Comparison of ENCODE assay signal across 32 cellular contexts in the genomic region with DNA sequence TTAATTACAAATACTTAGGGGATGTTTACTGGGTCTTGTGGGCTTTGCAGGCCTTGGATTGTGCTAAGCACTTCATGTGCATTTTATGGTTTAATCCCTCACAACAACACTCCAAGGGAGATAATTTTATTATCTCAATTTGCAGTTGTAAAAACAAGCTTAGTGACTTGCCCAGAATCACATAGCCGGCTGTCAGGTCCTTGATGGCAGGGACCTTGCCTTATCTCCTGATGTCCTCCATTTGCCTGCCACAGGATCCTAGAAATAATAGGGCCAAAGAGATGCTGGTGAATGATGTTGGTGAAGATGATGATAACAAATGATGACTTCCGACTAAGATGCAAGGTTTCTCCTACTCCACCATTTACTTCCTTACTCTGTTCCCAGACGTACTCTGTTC.
"Had no signal": no experiment of that assay in that cellular context is flagged by ENCODE, and none has a peak within 500 bp of the region (broad histone marks: within the 10 kb centered on the region; RNA-seq: fewer than 3 reads in every experiment).

No MANE protein-coding gene starts in this region.

- H3K36me3 Mint-ChIP-seq: activated naive CD8-positive, alpha-beta T cell; stimulated activated effector memory CD8-positive, alpha-beta T cell treated with anti-CD3 and anti-CD28 coated beads, Interleukin-12 subunit alpha, Interleukin-12 subunit beta, amount 100 ng/mL, for 72 hours; type B pancreatic cell had no signal

- DNase-seq: activated CD4-positive, alpha-beta T cell treated with anti-CD3 and anti-CD28 coated beads for 4 hours; activated CD4-positive, alpha-beta T cell treated with anti-CD3 and anti-CD28 coated beads, Interleukin-2, amount 50 U/mL, for 4 hours; activated effector memory CD4-positive, alpha-beta T cell treated with Interleukin-2 at 50 U/mL for 16 hours; activated naive CD4-positive, alpha-beta T cell treated with Interleukin-2 at 50 U/mL for 16 hours; activated T-cell treated with anti-CD3 and anti-CD28 coated beads for 4 hours; activated T-cell treated with anti-CD3 and anti-CD28 coated beads, Interleukin-2, amount 50 U/mL, for 72 hours; anterior cingulate cortex; body of pancreas; cerebellar nuclear complex; colonic mucosa; dorsolateral prefrontal cortex; effector memory CD4-positive, alpha-beta T cell; gastrocnemius medialis; glutamatergic neuron; left lung; lower lobe of right lung; mesenchymal stem cell; ovary; stimulated activated CD4-positive, alpha-beta T cell treated with anti-CD3 and anti-CD28 coated beads, Interleukin-4, amount 100 ng/mL, for 24 hours had no signal

- H3K27ac ChIP-seq: body of pancreas, colonic mucosa, dorsolateral prefrontal cortex, gastrocnemius medialis, left lung, lower lobe of right lung, ovary, skin epidermis, thoracic aorta, vagina, VCaP had no signal

- FAIRE-seq: islet of Langerhans, TTC549 had no signal

- H3K4me1 Mint-ChIP-seq: stimulated activated effector memory CD8-positive, alpha-beta T cell treated with anti-CD3 and anti-CD28 coated beads, Interleukin-12 subunit alpha, Interleukin-12 subunit beta, amount 100 ng/mL, for 72 hours had no signal

- H3K4me1 ChIP-seq: body of pancreas, colonic mucosa, left lung, lower lobe of right lung, vagina had no signal

- ATAC-seq: activated T-cell treated with anti-CD3 and anti-CD28 coated beads, Interleukin-2, amount 50 U/mL, for 72 hours; body of pancreas; gastrocnemius medialis; left lung; lower lobe of right lung; sciatic nerve; stimulated activated effector memory CD8-positive, alpha-beta T cell treated with anti-CD3 and anti-CD28 coated beads, Interleukin-12 subunit alpha, Interleukin-12 subunit beta, amount 100 ng/mL, for 72 hours had no signal

- H3K9me3 ChIP-seq: body of pancreas, colonic mucosa, gastrocnemius medialis, left lung, lower lobe of right lung, ovary, thoracic aorta, vagina had no signal

- H3K36me3 ChIP-seq: colonic mucosa, gastrocnemius medialis, left lung, lower lobe of right lung, ovary, thoracic aorta, vagina had no signal

- H3K27me3 Mint-ChIP-seq: progenitor cell of endocrine pancreas had no signal

- H3K27ac Mint-ChIP-seq: activated naive CD8-positive, alpha-beta T cell; activated T-cell treated with anti-CD3 and anti-CD28 coated beads, Interleukin-2, amount 50 U/mL, for 72 hours; progenitor cell of endocrine pancreas; stimulated activated effector memory CD8-positive, alpha-beta T cell treated with anti-CD3 and anti-CD28 coated beads, Interleukin-12 subunit alpha, Interleukin-12 subunit beta, amount 100 ng/mL, for 72 hours; stimulated activated naive CD8-positive, alpha-beta T cell treated with anti-CD3 and anti-CD28 coated beads, Interleukin-15, Interleukin-2, amounts not matched to agents 100 ng/mL and 50 ng/mL, for 24 hours; T-helper 2 cell treated with Interferon-gamma antibody and Interleukin-4, amounts not matched to agents 5 μg/mL and 100 μg/mL, for 36 hours; type B pancreatic cell had no signal

- H3K4me3 ChIP-seq: body of pancreas, colonic mucosa, dorsolateral prefrontal cortex, gastrocnemius medialis, left lung, lower lobe of right lung, ovary, skin epidermis, thoracic aorta, vagina had no signal

- H3K9me3 Mint-ChIP-seq: activated T-cell treated with anti-CD3 and anti-CD28 coated beads, Interleukin-2, amount 50 U/mL, for 72 hours; stimulated activated effector memory CD8-positive, alpha-beta T cell treated with anti-CD3 and anti-CD28 coated beads, Interleukin-12 subunit alpha, Interleukin-12 subunit beta, amount 100 ng/mL, for 72 hours; stimulated activated naive CD8-positive, alpha-beta T cell treated with anti-CD3 and anti-CD28 coated beads, Interleukin-15, Interleukin-2, amounts not matched to agents 100 ng/mL and 50 ng/mL, for 24 hours; T-helper 2 cell treated with Interferon-gamma antibody and Interleukin-4, amounts not matched to agents 5 μg/mL and 100 μg/mL, for 36 hours; type B pancreatic cell had no signal

- H3K27me3 ChIP-seq: body of pancreas, colonic mucosa, dorsolateral prefrontal cortex, gastrocnemius medialis, left lung, ovary, vagina had no signal

- H3K4me3 Mint-ChIP-seq: activated naive CD8-positive, alpha-beta T cell; activated T-cell treated with anti-CD3 and anti-CD28 coated beads, Interleukin-2, amount 50 U/mL, for 72 hours; stimulated activated effector memory CD8-positive, alpha-beta T cell treated with anti-CD3 and anti-CD28 coated beads, Interleukin-12 subunit alpha, Interleukin-12 subunit beta, amount 100 ng/mL, for 72 hours; stimulated activated naive CD8-positive, alpha-beta T cell treated with anti-CD3 and anti-CD28 coated beads, Interleukin-15, Interleukin-2, amounts not matched to agents 100 ng/mL and 50 ng/mL, for 24 hours; T-helper 2 cell treated with Interferon-gamma antibody and Interleukin-4, amounts not matched to agents 5 μg/mL and 100 μg/mL, for 36 hours; type B pancreatic cell had no signal
